In the genomic region with DNA sequence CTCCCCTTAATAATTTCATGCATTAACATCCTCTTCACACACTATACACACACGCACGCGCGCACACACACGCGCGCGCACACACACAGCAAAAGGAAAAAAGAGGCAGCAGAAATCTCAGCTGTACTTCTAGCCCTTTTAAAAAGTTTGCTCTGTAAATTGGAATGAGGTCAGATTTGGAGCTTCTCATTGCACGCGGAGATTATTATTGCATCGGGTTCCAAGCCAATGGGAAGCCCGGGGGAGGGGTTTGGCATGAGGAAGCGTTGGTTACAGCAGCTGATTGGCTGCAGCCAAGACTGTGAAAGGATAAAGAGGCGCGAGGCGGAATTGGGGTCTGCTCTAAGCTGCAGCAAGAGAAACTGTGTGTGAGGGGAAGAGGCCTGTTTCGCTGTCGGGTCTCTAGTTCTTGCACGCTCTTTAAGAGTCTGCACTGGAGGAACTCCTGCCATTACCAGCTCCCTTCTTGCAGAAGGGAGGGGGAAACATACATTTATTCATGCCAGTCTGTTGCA, we compare ENCODE assay signal across 8 cellular contexts. TPM values are rescaled to one million over a fixed set of nuclear protein-coding genes. Genes with fewer than 3 reads are reported as not detected.
DNase-seq lines count a peak whose midpoint lies in the region; FAIRE-seq and TF ChIP-seq lines count a peak whose summit lies in the region.

Gene SOX4 (plus strand): TSS at position 340 of the 515 bp plus-strand sequence. CDS start 784 bp downstream, outside the sequence.

- FAIRE-seq in frontal cortex (lab: Jason Lieb, UNC): no peak

- H3K27ac Mint-ChIP-seq in nephron progenitor cell: peak within 1 kb of the TSS; percentile 99
- H3K27ac Mint-ChIP-seq in type B pancreatic cell: peak within 1 kb of the TSS; percentile 96

- H3K27me3 Mint-ChIP-seq in nephron progenitor cell (ENCODE audit: low read depth, poor library complexity): peaks cover 8% of the 10 kb centered on the region
- peaks cover 4% of the 10 kb centered on the region for H3K27me3 Mint-ChIP-seq in type B pancreatic cell

- TF ChIP-seq CTCF in nephron progenitor cell (IDR thresholded peaks at IDR 0.05): no peak
- TF ChIP-seq CTCF in type B pancreatic cell (conservative IDR thresholded peaks at IDR 0.05): no peak

- H3K4me3 Mint-ChIP-seq in nephron progenitor cell (peak within 1 kb of the TSS; percentile 60), type B pancreatic cell (peak within 1 kb of the TSS; percentile 57)

- no peaks in the 10 kb centered on the region for H3K9me3 Mint-ChIP-seq in nephron progenitor cell
- H3K9me3 Mint-ChIP-seq in type B pancreatic cell: no peaks in the 10 kb centered on the region

- DNase-seq in HCEC 1CT: peak; percentile 93
- DNase-seq in LoVo (ENCODE audit: low spot score): peak; percentile 91
- peak; percentile 98 for DNase-seq in RPMI7951 (ENCODE audit: low read depth)
- peak; percentile 57 for DNase-seq in activated naive CD4-positive, alpha-beta T cell treated with anti-CD3 and anti-CD28 coated beads, Interleukin-2, amount 50 U/mL, for 16 hours
- DNase-seq in frontal cortex (ENCODE audit: low spot score in 2 of 2): peak; percentile 83 to 84
- DNase-seq in nephron progenitor cell: peak; percentile 92
- DNase-seq in type B pancreatic cell (ENCODE audit: extremely low spot score, unreplicated experiment): peak; percentile 94

- H3K4me1 Mint-ChIP-seq in nephron progenitor cell (peaks cover 21% of the 10 kb centered on the region), type B pancreatic cell (ENCODE audit: unreplicated experiment) (peaks cover 18% of the 10 kb centered on the region)

- H3K36me3 Mint-ChIP-seq in nephron progenitor cell (ENCODE audit: low read depth): peaks cover 31% of the 10 kb centered on the region
- peaks cover 24% of the 10 kb centered on the region for H3K36me3 Mint-ChIP-seq in type B pancreatic cell

- peak within 1 kb of the TSS; percentile 80 for H3K4me3 ChIP-seq in GM08714 (ENCODE audit: low read length)

RNA-seq across cellular contexts. Expression of gene SOX4, which starts in this region (rescaled TPM):
- 10.8 and 12.9 TPM in 2 replicates for total RNA-seq in RPMI7951 (2014; rRNA removed; shearing (Covaris generic))
- total RNA-seq in frontal cortex (418 TPM), type B pancreatic cell (ENCODE audit: low replicate concordance) (138 and 152 TPM in 2 replicates)

Comparison
In these comparisons a context has a peak if more than half of its experiments do, and no peak if none do; other contexts are left out.
1. Peak in every context shown above with its lines: DNase-seq and H3K4me3 ChIP-seq.
2. RNA of gene SOX4 (total RNA-seq): 418 TPM in frontal cortex (single experiment) and 138 to 152 TPM in type B pancreatic cell; 10.8 to 12.9 TPM in RPMI7951; every median in the first group is over 10 times any median in the second.